In genomic region chr6:24659547-24659946, GRCh38 we compare ENCODE assay signal across 24 cellular contexts. TPM values are rescaled to one million over a fixed set of nuclear protein-coding genes. Genes with fewer than 3 reads are reported as not detected.
DNase-seq lines count a peak whose midpoint lies in the region; ATAC-seq and TF ChIP-seq lines count a peak whose summit lies in the region.
"Had no signal": no experiment of that assay in that cellular context is flagged by ENCODE, and none has a peak within 500 bp of the region (broad histone marks: within the 10 kb centered on the region; RNA-seq: fewer than 3 reads in every experiment).

No MANE protein-coding gene starts in this region.

- peaks cover 10% of the 10 kb centered on the region for H3K4me1 ChIP-seq in GM23248 (ENCODE audit: insufficient read depth)
- peaks cover 14% of the 10 kb centered on the region for H3K4me1 ChIP-seq in psoas muscle
- H3K4me1 ChIP-seq: breast epithelium had no signal

- H3K9me3 ChIP-seq in GM23248 (ENCODE audit: low read depth) (no peaks in the 10 kb centered on the region), psoas muscle (no peaks in the 10 kb centered on the region)
- H3K9me3 ChIP-seq: breast epithelium, suprapubic skin had no signal

- TF ChIP-seq CTCF in VCaP (conservative IDR thresholded peaks at IDR 0.05) (no peak), psoas muscle (IDR thresholded peaks at IDR 0.05) (no peak)

- H3F3A ChIP-seq in GM23248 (ENCODE audit: insufficient read depth) = peaks cover 17% of the 10 kb centered on the region; the same call in 1 of the 2 replicates

- H3K36me3 ChIP-seq in GM23248 (ENCODE audit: low read depth) (peaks cover 7% of the 10 kb centered on the region; the same call in 1 of the 2 replicates), psoas muscle (ENCODE audit: insufficient read depth in 1 of 2, low read depth in 1 of 2) (peaks cover 0 to 58% of the 10 kb centered on the region in 2 donors)
- H3K36me3 ChIP-seq: breast epithelium had no signal

- no peak overlapping the region for H3K4me3 ChIP-seq in GM23248
- no peak overlapping the region for H3K4me3 ChIP-seq in psoas muscle
- H3K4me3 ChIP-seq: breast epithelium, dorsolateral prefrontal cortex, GM12878, suprapubic skin had no signal

- no peaks in the 10 kb centered on the region for H3K9me2 ChIP-seq in GM23248 (ENCODE audit: insufficient read depth)

- peak overlapping the region; percentile 56; the same call in 1 of the 2 replicates for H2AFZ ChIP-seq in GM23248

- WGBS in GM23248 (ENCODE audit: low coverage in 1 of 2, low lambda C conversion rate in 2 of 2, missing lambda C conversion rate in 2 of 2), 2 experiments = 20 to 24% methylated on average over 1 of the region's 1 CpG
- 73 to 82% (median 73%) methylated on average over 1 of the region's 1 CpG for WGBS in psoas muscle, 3 donors

- H3K79me2 ChIP-seq in GM23248 (ENCODE audit: insufficient read depth) = peaks cover 85% of the 10 kb centered on the region

- DNase-seq in GM23248 (peak; percentile 41), fibroblast of peridontal ligament (ENCODE audit: extremely low read depth) (peak; percentile 76), psoas muscle (no peak), NCI-H510A (lab: John Stamatoyannopoulos, UW) (no peak), hepatic stellate cell (ENCODE audit: low spot score) (no peak), activated T-cell treated with anti-CD3 and anti-CD28 coated beads for 4 hours (no peak)
- DNase-seq: activated CD4-positive, alpha-beta memory T cell treated with anti-CD3 and anti-CD28 coated beads, Interleukin-2, amount 10 ng/mL, durations not matched to agents 7 days and 5 days; activated T-cell treated with anti-CD3 and anti-CD28 coated beads, Interleukin-2, amount 50 U/mL, for 72 hours; AML-193; DMS 273 treated with DMSO at 0.1 percent for 48 hours; dorsolateral prefrontal cortex; GF-D8; NCI-H2029; NCI-H524; nephron progenitor cell; SHP77 treated with DMSO at 0.1 percent for 48 hours; T-helper 1 cell had no signal

- H4K20me1 ChIP-seq in GM23248 (ENCODE audit: insufficient read depth) = no peaks in the 10 kb centered on the region

- H3K27ac ChIP-seq in GM23248 = peak overlapping the region; percentile 93
- peak overlapping the region; percentile 98; the same call in 1 of the 2 replicates for H3K27ac ChIP-seq in VCaP
- H3K27ac ChIP-seq in psoas muscle = peak overlapping the region; percentile 11
- H3K27ac ChIP-seq: breast epithelium, dorsolateral prefrontal cortex, suprapubic skin had no signal

- ATAC-seq in psoas muscle (no peak), GM21423 (IDR thresholded peaks at IDR 0.05; ENCODE audit: unreplicated experiment) (no peak)
- ATAC-seq: activated T-cell treated with anti-CD3 and anti-CD28 coated beads, Interleukin-2, amount 50 U/mL, for 72 hours; GM12878 had no signal

- H3K9ac ChIP-seq in GM23248 = peak overlapping the region; percentile 68

- intact Hi-C loops in psoas muscle (cut with DNase I) = no loop called here

- in situ Hi-C loops in GM23248 (cut with MboI) = no loop called here

- no peak overlapping the region for H3K4me2 ChIP-seq in GM23248 (ENCODE audit: unreplicated experiment)

- H3K27me3 ChIP-seq in GM23248 (replicated peaks; ENCODE audit: insufficient read depth) = no peaks in the 10 kb centered on the region
- no peaks in the 10 kb centered on the region for H3K27me3 ChIP-seq in psoas muscle (ENCODE audit: insufficient read depth in 3 of 3, low read length in 2 of 3)
- H3K27me3 ChIP-seq: breast epithelium, dorsolateral prefrontal cortex, suprapubic skin had no signal

RNA-seq across cellular contexts. Expression of gene TDP2, which starts 7.2 kb away (rescaled TPM):
- 18.6 and 24.9 TPM in 2 replicates for total RNA-seq in GM23248 (2014; rRNA removed; shearing (Covaris generic))
- polyA plus RNA-seq in GM23248 (2016; fragmentation: Nextera tagmentation; extraction: Ambion mirVana) = 32.4 and 34.5 TPM in 2 replicates
- total RNA-seq in psoas muscle = 10 to 100 TPM; 16.3 to 22.1 (median 19.8) TPM
- polyA plus RNA-seq in psoas muscle = 10 to 100 TPM; 19.0 to 56.7 (median 36.9) TPM

RNA-seq across cellular contexts. Expression of gene ACOT13, which starts 7.3 kb away (rescaled TPM):
- total RNA-seq in GM23248 (2014; rRNA removed; shearing (Covaris generic)) = 1.8 and 3.4 TPM in 2 replicates
- polyA plus RNA-seq in GM23248 (2016; fragmentation: Nextera tagmentation; extraction: Ambion mirVana) (26.2 and 27.7 TPM in 2 replicates), psoas muscle (10 to 100 TPM; 25.2 to 44.6 (median 36.7) TPM)
- 10 to 100 TPM; 36.3 to 50.7 (median 37.6) TPM for total RNA-seq in psoas muscle

RNA-seq across cellular contexts. Expression of gene KIAA0319, which starts 13.6 kb away (rescaled TPM):
- not detected in 2 replicates for total RNA-seq in GM23248 (2014; rRNA removed; shearing (Covaris generic))
- polyA plus RNA-seq in GM23248 (2016; fragmentation: Nextera tagmentation; extraction: Ambion mirVana) = 0.04 TPM in 1 of 2 replicates, not detected in the other
- under 1 TPM in 3 of 4 donors, not detected in 1; 0.02 to 0.04 (median 0.04) TPM for total RNA-seq in psoas muscle
- polyA plus RNA-seq in psoas muscle = under 1 TPM in 2 of 3 donors, not detected in 1; 0.01 to 0.06 TPM
- total RNA-seq: esophagus mucosa, kidney epithelial cell had no signal

RNA-seq across cellular contexts. Expression of gene C6orf62, which starts 59.4 kb away (rescaled TPM):
- total RNA-seq in GM23248 (2014; rRNA removed; shearing (Covaris generic)) = 107 and 118 TPM in 2 replicates
- polyA plus RNA-seq in GM23248 (2016; fragmentation: Nextera tagmentation; extraction: Ambion mirVana) (307 and 315 TPM in 2 replicates), psoas muscle (10 to 100 TPM; 23.9 to 54.8 (median 35.6) TPM)
- 10 to 100 TPM; 43.1 to 57.2 (median 47.1) TPM for total RNA-seq in psoas muscle

Comparison
In these comparisons a context has a peak if more than half of its experiments do, and no peak if none do; other contexts are left out.
1. DNase-seq: peak in GM23248 (single experiment) and fibroblast of peridontal ligament (single experiment); none in psoas muscle (0 of 2), NCI-H510A (single experiment), hepatic stellate cell (single experiment) and activated T-cell treated with anti-CD3 and anti-CD28 coated beads for 4 hours (single experiment).
2. H3K27ac ChIP-seq: peak in every context shown above with its lines; median percentile 98 in VCaP; 93 in GM23248; 11 in psoas muscle.